8 cellular contexts compared by ENCODE assay signal in the genomic region with DNA sequence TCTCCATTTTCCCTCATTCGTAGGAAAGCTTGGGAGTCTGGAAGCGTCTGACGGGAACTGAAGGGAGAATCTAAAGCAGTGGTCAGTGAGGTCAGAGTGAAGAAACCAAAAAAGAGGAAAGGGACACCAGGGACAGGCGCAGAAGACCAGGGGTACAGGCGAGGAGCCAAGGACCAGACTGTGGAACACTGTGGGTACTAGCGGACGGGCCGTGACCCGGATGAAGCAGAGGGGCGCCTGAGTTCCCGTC. TPM values are rescaled to one million over a fixed set of nuclear protein-coding genes. Genes with fewer than 3 reads are reported as not detected.
DNase-seq lines count a peak whose midpoint lies in the region; ATAC-seq and TF ChIP-seq lines count a peak whose summit lies in the region.

No MANE protein-coding gene starts in this region.

- 1% methylated on average over 11 of the region's 11 CpGs for WGBS in liver
- WGBS in tibial nerve, 2 donors, result 0% methylated on average over 11 of the region's 11 CpGs

- TF ChIP-seq CTCF in liver (IDR thresholded peaks at IDR 0.05; ENCODE audit: low read depth, low read length, missing input control) (no peak), tibial nerve (IDR thresholded peaks at IDR 0.05) (no peak)

- DNase-seq in activated T-cell treated with anti-CD3 and anti-CD28 coated beads, Interleukin-2, amount 50 U/mL, for 24 hours, result no peak
- no peak for DNase-seq in activated T-cell treated with anti-CD3 and anti-CD28 coated beads, Interleukin-2, amount 50 U/mL, for 48 hours
- no peak for DNase-seq in activated naive CD8-positive, alpha-beta T cell treated with anti-CD3 and anti-CD28 coated beads, Interleukin-2, amount 50 U/mL, for 24 hours
- peak in 1 of 2 donors; percentile 84 for DNase-seq in tibial nerve (ENCODE audit: low spot score in 2 of 2)
- no peak for DNase-seq in stimulated activated CD4-positive, alpha-beta T cell treated with anti-CD3 and anti-CD28 coated beads, Interleukin-12 subunit alpha, Interleukin-12 subunit beta, amount 100 ng/mL, for 4 hours
- no peak for DNase-seq in SW480 (ENCODE audit: low spot score)

- H3K4me3 ChIP-seq in liver (ENCODE audit: low read depth in 1 of 3, low read length in 3 of 3), result peak overlapping the region in 2 of 3 donors; percentile 81 to 97
- H3K4me3 ChIP-seq in tibial nerve, result peak overlapping the region; percentile 69 to 97 (median 86)

- H3K9me3 Mint-ChIP-seq in activated T-cell treated with anti-CD3 and anti-CD28 coated beads, Interleukin-2, amount 50 U/mL, for 24 hours, result no peaks in the 10 kb centered on the region
- H3K9me3 Mint-ChIP-seq in activated naive CD8-positive, alpha-beta T cell treated with anti-CD3 and anti-CD28 coated beads, Interleukin-2, amount 50 U/mL, for 24 hours, result no peaks in the 10 kb centered on the region

- no peaks in the 10 kb centered on the region for H3K27me3 Mint-ChIP-seq in activated T-cell treated with anti-CD3 and anti-CD28 coated beads, Interleukin-2, amount 50 U/mL, for 24 hours
- H3K27me3 Mint-ChIP-seq in activated naive CD8-positive, alpha-beta T cell treated with anti-CD3 and anti-CD28 coated beads, Interleukin-2, amount 50 U/mL, for 24 hours, result no peaks in the 10 kb centered on the region

- no peak for TF ChIP-seq RAD21 in liver (IDR thresholded peaks at IDR 0.05)

- H3K4me1 ChIP-seq in liver (ENCODE audit: control insufficient read depth in 4 of 4, insufficient read depth in 4 of 4, low read length in 3 of 4), result peaks cover 2 to 28% (median 24%) of the 10 kb centered on the region in 4 donors
- H3K4me1 ChIP-seq in tibial nerve, result peaks cover 0 to 46% (median 23%) of the 10 kb centered on the region in 4 donors

- TF ChIP-seq EP300 in tibial nerve (IDR thresholded peaks at IDR 0.05), result no peak

- no peak for TF ChIP-seq POLR2A in tibial nerve (IDR thresholded peaks at IDR 0.05)

- peak overlapping the region; percentile 88 to 96 for H3K27ac ChIP-seq in liver (ENCODE audit: low read depth in 1 of 2, low read length in 2 of 2)
- peak overlapping the region; percentile 97 to 100 (median 100) for H3K27ac ChIP-seq in tibial nerve

- peak; percentile 67 for ATAC-seq in activated naive CD8-positive, alpha-beta T cell treated with anti-CD3 and anti-CD28 coated beads, Interleukin-2, amount 50 U/mL, for 24 hours
- no peak for ATAC-seq in HG02970 (IDR thresholded peaks at IDR 0.05; ENCODE audit: low FRiP score, unreplicated experiment)

- peak overlapping the region; percentile 93 for H3K4me3 Mint-ChIP-seq in activated T-cell treated with anti-CD3 and anti-CD28 coated beads, Interleukin-2, amount 50 U/mL, for 24 hours
- peak overlapping the region; percentile 93 for H3K4me3 Mint-ChIP-seq in activated naive CD8-positive, alpha-beta T cell treated with anti-CD3 and anti-CD28 coated beads, Interleukin-2, amount 50 U/mL, for 24 hours

- H3K4me1 Mint-ChIP-seq in activated T-cell treated with anti-CD3 and anti-CD28 coated beads, Interleukin-2, amount 50 U/mL, for 24 hours (ENCODE audit: low read depth), result peaks cover 30% of the 10 kb centered on the region
- H3K4me1 Mint-ChIP-seq in activated naive CD8-positive, alpha-beta T cell treated with anti-CD3 and anti-CD28 coated beads, Interleukin-2, amount 50 U/mL, for 24 hours, result peaks cover 29% of the 10 kb centered on the region

- H3K9ac ChIP-seq in liver (ENCODE audit: low read depth in 1 of 2, low read length in 2 of 2), result peak overlapping the region; percentile 21 to 67

- peaks cover 0 to 7% (median under 1%) of the 10 kb centered on the region in 4 donors for H3K36me3 ChIP-seq in liver (ENCODE audit: control insufficient read depth in 4 of 4, insufficient read depth in 3 of 4, low read depth in 1 of 4, low read length in 3 of 4)
- peaks cover 0 to 39% (median 5%) of the 10 kb centered on the region in 3 donors for H3K36me3 ChIP-seq in tibial nerve

- no peaks in the 10 kb centered on the region for H3K9me3 ChIP-seq in liver (ENCODE audit: control insufficient read depth in 4 of 4, low read length in 3 of 4)
- H3K9me3 ChIP-seq in tibial nerve, result no peaks in the 10 kb centered on the region

- H3K27me3 ChIP-seq in liver (ENCODE audit: control insufficient read depth in 4 of 4, insufficient read depth in 4 of 4, low read length in 3 of 4), result no peaks in the 10 kb centered on the region
- H3K27me3 ChIP-seq in tibial nerve, result no peaks in the 10 kb centered on the region

- H3K27ac Mint-ChIP-seq in activated T-cell treated with anti-CD3 and anti-CD28 coated beads, Interleukin-2, amount 50 U/mL, for 24 hours, result peak overlapping the region; percentile 91
- peak overlapping the region; percentile 94 for H3K27ac Mint-ChIP-seq in activated naive CD8-positive, alpha-beta T cell treated with anti-CD3 and anti-CD28 coated beads, Interleukin-2, amount 50 U/mL, for 24 hours

- H3K36me3 Mint-ChIP-seq in activated T-cell treated with anti-CD3 and anti-CD28 coated beads, Interleukin-2, amount 50 U/mL, for 24 hours (ENCODE audit: low read depth), result peaks cover 26% of the 10 kb centered on the region
- peaks cover 11% of the 10 kb centered on the region for H3K36me3 Mint-ChIP-seq in activated naive CD8-positive, alpha-beta T cell treated with anti-CD3 and anti-CD28 coated beads, Interleukin-2, amount 50 U/mL, for 24 hours (ENCODE audit: low read depth)

TF ChIP-seq in liver, 16 proteins besides CTCF, POLR2A, EP300 and RAD21:
- TF ChIP-seq FOXA1 (IDR thresholded peaks at IDR 0.05) (no peak), HNF4G (IDR thresholded peaks at IDR 0.05) (no peak), NR2F2 (IDR thresholded peaks at IDR 0.05) (peak; percentile 60), SP1 (IDR thresholded peaks at IDR 0.05) (peak; percentile 52), EGR1 (IDR thresholded peaks at IDR 0.05; ENCODE audit: low read depth in 2 of 2) (no peak), RXRA (IDR thresholded peaks at IDR 0.05) (peak in 1 of 2 donors; percentile 22), TAF1 (conservative IDR thresholded peaks at IDR 0.05) (no peak), FOXA2 (IDR thresholded peaks at IDR 0.05) (no peak), GABPA (IDR thresholded peaks at IDR 0.05 in 1 of 2, conservative IDR thresholded peaks at IDR 0.05 in 1 of 2) (no peak), YY1 (IDR thresholded peaks at IDR 0.05) (no peak)

RNA-seq across cellular contexts. Expression of a gene that starts 0.2 kb away (rescaled TPM):
- total RNA-seq in liver (10 to 100 TPM; 19.6 to 26.4 TPM), tibial nerve (10 to 100 TPM; 30.1 to 50.7 (median 35.3) TPM)
- 10 to 100 TPM; 30.5 to 38.4 TPM for polyA plus RNA-seq in liver

RNA-seq across cellular contexts. Expression of a gene that starts 0.6 kb away (rescaled TPM):
- 1 to 10 TPM; 4.0 to 6.9 TPM for total RNA-seq in liver
- polyA plus RNA-seq in liver, result 1 to 10 TPM; 3.1 to 4.3 TPM
- 100 to 1,000 TPM in 1 of 4 donors, 10 to 100 TPM in 3; 33.9 to 119 (median 52.6) TPM for total RNA-seq in tibial nerve

RNA-seq across cellular contexts. Expression of a gene that starts 34.7 kb away (rescaled TPM):
- under 1 TPM; 0.14 to 0.17 TPM for total RNA-seq in liver
- polyA plus RNA-seq in liver, result under 1 TPM; 0.07 to 0.11 TPM
- total RNA-seq in tibial nerve, result 10 to 100 TPM in 2 of 4 donors, 1 to 10 TPM in 2; 6.0 to 20.4 (median 12.7) TPM

RNA-seq across cellular contexts. Expression of a gene that starts 35.2 kb away (rescaled TPM):
- total RNA-seq in liver (10 to 100 TPM; 49.8 TPM), tibial nerve (100 to 1,000 TPM; 102 to 167 (median 146) TPM)
- polyA plus RNA-seq in liver, result 100 to 1,000 TPM; 150 to 224 TPM

RNA-seq across cellular contexts. Expression of a gene that starts 47.0 kb away (rescaled TPM):
- total RNA-seq in liver (1 to 10 TPM; 3.3 to 3.8 TPM), tibial nerve (10 to 100 TPM; 22.7 to 42.0 (median 26.6) TPM)
- polyA plus RNA-seq in liver, result 1 to 10 TPM; 2.8 to 7.9 TPM

Comparison
In these comparisons a context has a peak if more than half of its experiments do, and no peak if none do; other contexts are left out.
1. RNA of a gene that starts 0.6 kb away (total RNA-seq): 33.9 to 119 TPM in tibial nerve; 4.0 to 6.9 TPM in liver; every median in the first group is over 4 times any median in the second.
2. RNA of a gene that starts 34.7 kb away (total RNA-seq): 6.0 to 20.4 TPM in tibial nerve; 0.14 to 0.17 TPM in liver; every median in the first group is over 4 times any median in the second.